In the genomic region with DNA sequence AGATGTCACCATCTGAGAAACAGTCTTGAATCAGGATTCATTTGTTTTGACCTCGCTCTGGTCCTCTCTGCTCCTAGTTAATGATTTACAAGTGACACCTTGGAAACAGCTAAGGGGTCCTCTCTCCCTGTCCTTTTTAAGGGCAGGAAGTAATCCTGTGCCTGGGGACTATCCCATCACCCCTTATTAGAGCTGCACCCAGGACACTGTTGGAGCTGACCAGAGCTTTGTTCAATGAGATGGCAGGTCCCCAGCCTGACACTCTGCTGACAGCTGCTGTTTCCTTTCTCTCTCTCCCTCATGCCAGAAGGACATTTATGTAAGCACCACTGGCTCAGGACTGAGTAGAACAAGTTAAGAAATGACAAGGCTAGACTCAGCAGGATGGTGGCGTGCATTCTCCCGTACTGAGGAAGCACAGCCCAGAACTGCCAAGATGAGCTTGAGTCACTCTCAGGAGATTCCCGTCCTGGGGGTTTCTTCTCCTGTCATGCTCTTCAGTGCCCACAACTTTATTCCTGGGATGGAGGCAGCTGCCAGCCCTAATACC, we compare ENCODE assay signal across 2 cellular contexts.
TF ChIP-seq lines count a peak whose summit lies in the region.

No MANE protein-coding gene starts in this region.

TF ChIP-seq in A549, 52 proteins besides CTCF, POLR2A, EP300 and RAD21:
- no peak for TF ChIP-seq MYC (IDR thresholded peaks at IDR 0.05; ENCODE audit: borderline replicate concordance, low read length)
- TF ChIP-seq FOSL2 (IDR thresholded peaks at IDR 0.05) = no peak
- TF ChIP-seq FOSL2 (CRISPR knock-in tag; IDR thresholded peaks at IDR 0.05) = no peak
- no peak for TF ChIP-seq JUNB (IDR thresholded peaks at IDR 0.05)
- no peak for TF ChIP-seq ZSCAN20 (CRISPR knock-in tag; IDR thresholded peaks at IDR 0.05)
- no peak for TF ChIP-seq TP53 (CRISPR knock-in tag; IDR thresholded peaks at IDR 0.05)
- TF ChIP-seq HOXB13 (CRISPR knock-in tag; IDR thresholded peaks at IDR 0.05; ENCODE audit: low read depth) = no peak

TF ChIP-seq in K562, 482 proteins besides CTCF, POLR2A, EP300 and RAD21:
- TF ChIP-seq CHD1 (IDR thresholded peaks at IDR 0.05; ENCODE audit: low read length) (no peak), TFAM (CRISPR knock-in tag; conservative IDR thresholded peaks at IDR 0.05) (no peak), ZNF696 (CRISPR knock-in tag; conservative IDR thresholded peaks at IDR 0.05) (no peak), ZNF212 (CRISPR knock-in tag; IDR thresholded peaks at IDR 0.05) (no peak), GATAD2B (IDR thresholded peaks at IDR 0.05; ENCODE audit: borderline replicate concordance) (no peak), XRCC5 (IDR thresholded peaks at IDR 0.05; ENCODE audit: low read depth, low read length) (no peak)
- TF ChIP-seq, protein P1, sequence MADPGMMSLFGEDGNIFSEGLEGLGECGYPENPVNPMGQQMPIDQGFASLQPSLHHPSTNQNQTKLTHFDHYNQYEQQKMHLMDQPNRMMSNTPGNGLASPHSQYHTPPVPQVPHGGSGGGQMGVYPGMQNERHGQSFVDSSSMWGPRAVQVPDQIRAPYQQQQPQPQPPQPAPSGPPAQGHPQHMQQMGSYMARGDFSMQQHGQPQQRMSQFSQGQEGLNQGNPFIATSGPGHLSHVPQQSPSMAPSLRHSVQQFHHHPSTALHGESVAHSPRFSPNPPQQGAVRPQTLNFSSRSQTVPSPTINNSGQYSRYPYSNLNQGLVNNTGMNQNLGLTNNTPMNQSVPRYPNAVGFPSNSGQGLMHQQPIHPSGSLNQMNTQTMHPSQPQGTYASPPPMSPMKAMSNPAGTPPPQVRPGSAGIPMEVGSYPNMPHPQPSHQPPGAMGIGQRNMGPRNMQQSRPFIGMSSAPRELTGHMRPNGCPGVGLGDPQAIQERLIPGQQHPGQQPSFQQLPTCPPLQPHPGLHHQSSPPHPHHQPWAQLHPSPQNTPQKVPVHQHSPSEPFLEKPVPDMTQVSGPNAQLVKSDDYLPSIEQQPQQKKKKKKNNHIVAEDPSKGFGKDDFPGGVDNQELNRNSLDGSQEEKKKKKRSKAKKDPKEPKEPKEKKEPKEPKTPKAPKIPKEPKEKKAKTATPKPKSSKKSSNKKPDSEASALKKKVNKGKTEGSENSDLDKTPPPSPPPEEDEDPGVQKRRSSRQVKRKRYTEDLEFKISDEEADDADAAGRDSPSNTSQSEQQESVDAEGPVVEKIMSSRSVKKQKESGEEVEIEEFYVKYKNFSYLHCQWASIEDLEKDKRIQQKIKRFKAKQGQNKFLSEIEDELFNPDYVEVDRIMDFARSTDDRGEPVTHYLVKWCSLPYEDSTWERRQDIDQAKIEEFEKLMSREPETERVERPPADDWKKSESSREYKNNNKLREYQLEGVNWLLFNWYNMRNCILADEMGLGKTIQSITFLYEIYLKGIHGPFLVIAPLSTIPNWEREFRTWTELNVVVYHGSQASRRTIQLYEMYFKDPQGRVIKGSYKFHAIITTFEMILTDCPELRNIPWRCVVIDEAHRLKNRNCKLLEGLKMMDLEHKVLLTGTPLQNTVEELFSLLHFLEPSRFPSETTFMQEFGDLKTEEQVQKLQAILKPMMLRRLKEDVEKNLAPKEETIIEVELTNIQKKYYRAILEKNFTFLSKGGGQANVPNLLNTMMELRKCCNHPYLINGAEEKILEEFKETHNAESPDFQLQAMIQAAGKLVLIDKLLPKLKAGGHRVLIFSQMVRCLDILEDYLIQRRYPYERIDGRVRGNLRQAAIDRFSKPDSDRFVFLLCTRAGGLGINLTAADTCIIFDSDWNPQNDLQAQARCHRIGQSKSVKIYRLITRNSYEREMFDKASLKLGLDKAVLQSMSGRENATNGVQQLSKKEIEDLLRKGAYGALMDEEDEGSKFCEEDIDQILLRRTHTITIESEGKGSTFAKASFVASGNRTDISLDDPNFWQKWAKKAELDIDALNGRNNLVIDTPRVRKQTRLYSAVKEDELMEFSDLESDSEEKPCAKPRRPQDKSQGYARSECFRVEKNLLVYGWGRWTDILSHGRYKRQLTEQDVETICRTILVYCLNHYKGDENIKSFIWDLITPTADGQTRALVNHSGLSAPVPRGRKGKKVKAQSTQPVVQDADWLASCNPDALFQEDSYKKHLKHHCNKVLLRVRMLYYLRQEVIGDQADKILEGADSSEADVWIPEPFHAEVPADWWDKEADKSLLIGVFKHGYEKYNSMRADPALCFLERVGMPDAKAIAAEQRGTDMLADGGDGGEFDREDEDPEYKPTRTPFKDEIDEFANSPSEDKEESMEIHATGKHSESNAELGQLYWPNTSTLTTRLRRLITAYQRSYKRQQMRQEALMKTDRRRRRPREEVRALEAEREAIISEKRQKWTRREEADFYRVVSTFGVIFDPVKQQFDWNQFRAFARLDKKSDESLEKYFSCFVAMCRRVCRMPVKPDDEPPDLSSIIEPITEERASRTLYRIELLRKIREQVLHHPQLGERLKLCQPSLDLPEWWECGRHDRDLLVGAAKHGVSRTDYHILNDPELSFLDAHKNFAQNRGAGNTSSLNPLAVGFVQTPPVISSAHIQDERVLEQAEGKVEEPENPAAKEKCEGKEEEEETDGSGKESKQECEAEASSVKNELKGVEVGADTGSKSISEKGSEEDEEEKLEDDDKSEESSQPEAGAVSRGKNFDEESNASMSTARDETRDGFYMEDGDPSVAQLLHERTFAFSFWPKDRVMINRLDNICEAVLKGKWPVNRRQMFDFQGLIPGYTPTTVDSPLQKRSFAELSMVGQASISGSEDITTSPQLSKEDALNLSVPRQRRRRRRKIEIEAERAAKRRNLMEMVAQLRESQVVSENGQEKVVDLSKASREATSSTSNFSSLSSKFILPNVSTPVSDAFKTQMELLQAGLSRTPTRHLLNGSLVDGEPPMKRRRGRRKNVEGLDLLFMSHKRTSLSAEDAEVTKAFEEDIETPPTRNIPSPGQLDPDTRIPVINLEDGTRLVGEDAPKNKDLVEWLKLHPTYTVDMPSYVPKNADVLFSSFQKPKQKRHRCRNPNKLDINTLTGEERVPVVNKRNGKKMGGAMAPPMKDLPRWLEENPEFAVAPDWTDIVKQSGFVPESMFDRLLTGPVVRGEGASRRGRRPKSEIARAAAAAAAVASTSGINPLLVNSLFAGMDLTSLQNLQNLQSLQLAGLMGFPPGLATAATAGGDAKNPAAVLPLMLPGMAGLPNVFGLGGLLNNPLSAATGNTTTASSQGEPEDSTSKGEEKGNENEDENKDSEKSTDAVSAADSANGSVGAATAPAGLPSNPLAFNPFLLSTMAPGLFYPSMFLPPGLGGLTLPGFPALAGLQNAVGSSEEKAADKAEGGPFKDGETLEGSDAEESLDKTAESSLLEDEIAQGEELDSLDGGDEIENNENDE (IDR thresholded peaks at IDR 0.05; ENCODE audit: low read depth, low read length) = no peak
- TF ChIP-seq, protein P2, sequence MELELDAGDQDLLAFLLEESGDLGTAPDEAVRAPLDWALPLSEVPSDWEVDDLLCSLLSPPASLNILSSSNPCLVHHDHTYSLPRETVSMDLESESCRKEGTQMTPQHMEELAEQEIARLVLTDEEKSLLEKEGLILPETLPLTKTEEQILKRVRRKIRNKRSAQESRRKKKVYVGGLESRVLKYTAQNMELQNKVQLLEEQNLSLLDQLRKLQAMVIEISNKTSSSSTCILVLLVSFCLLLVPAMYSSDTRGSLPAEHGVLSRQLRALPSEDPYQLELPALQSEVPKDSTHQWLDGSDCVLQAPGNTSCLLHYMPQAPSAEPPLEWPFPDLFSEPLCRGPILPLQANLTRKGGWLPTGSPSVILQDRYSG (tag; conservative IDR thresholded peaks at IDR 0.05; ENCODE audit: low read depth) = no peak
- TF ChIP-seq, protein P3, sequence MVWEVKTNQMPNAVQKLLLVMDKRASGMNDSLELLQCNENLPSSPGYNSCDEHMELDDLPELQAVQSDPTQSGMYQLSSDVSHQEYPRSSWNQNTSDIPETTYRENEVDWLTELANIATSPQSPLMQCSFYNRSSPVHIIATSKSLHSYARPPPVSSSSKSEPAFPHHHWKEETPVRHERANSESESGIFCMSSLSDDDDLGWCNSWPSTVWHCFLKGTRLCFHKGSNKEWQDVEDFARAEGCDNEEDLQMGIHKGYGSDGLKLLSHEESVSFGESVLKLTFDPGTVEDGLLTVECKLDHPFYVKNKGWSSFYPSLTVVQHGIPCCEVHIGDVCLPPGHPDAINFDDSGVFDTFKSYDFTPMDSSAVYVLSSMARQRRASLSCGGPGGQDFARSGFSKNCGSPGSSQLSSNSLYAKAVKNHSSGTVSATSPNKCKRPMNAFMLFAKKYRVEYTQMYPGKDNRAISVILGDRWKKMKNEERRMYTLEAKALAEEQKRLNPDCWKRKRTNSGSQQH (CRISPR knock-in tag; IDR thresholded peaks at IDR 0.05) = no peak
- TF ChIP-seq, protein P4, sequence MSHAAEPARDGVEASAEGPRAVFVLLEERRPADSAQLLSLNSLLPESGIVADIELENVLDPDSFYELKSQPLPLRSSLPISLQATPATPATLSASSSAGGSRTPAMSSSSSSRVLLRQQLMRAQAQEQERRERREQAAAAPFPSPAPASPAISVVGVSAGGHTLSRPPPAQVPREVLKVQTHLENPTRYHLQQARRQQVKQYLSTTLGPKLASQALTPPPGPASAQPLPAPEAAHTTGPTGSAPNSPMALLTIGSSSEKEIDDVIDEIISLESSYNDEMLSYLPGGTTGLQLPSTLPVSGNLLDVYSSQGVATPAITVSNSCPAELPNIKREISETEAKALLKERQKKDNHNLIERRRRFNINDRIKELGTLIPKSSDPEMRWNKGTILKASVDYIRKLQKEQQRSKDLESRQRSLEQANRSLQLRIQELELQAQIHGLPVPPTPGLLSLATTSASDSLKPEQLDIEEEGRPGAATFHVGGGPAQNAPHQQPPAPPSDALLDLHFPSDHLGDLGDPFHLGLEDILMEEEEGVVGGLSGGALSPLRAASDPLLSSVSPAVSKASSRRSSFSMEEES (CRISPR knock-in tag; IDR thresholded peaks at IDR 0.05) = no peak
